Comparison of ENCODE assay signal across 1 cellular context in genomic region chr19:15550847-15551182, GRCh38.
TF ChIP-seq lines count a peak whose summit lies in the region.

No MANE protein-coding gene starts in this region.

TF ChIP-seq in GM23338, 12 proteins besides CTCF, POLR2A, EP300 and RAD21 (continued from another document):
- TF ChIP-seq, protein P1, sequence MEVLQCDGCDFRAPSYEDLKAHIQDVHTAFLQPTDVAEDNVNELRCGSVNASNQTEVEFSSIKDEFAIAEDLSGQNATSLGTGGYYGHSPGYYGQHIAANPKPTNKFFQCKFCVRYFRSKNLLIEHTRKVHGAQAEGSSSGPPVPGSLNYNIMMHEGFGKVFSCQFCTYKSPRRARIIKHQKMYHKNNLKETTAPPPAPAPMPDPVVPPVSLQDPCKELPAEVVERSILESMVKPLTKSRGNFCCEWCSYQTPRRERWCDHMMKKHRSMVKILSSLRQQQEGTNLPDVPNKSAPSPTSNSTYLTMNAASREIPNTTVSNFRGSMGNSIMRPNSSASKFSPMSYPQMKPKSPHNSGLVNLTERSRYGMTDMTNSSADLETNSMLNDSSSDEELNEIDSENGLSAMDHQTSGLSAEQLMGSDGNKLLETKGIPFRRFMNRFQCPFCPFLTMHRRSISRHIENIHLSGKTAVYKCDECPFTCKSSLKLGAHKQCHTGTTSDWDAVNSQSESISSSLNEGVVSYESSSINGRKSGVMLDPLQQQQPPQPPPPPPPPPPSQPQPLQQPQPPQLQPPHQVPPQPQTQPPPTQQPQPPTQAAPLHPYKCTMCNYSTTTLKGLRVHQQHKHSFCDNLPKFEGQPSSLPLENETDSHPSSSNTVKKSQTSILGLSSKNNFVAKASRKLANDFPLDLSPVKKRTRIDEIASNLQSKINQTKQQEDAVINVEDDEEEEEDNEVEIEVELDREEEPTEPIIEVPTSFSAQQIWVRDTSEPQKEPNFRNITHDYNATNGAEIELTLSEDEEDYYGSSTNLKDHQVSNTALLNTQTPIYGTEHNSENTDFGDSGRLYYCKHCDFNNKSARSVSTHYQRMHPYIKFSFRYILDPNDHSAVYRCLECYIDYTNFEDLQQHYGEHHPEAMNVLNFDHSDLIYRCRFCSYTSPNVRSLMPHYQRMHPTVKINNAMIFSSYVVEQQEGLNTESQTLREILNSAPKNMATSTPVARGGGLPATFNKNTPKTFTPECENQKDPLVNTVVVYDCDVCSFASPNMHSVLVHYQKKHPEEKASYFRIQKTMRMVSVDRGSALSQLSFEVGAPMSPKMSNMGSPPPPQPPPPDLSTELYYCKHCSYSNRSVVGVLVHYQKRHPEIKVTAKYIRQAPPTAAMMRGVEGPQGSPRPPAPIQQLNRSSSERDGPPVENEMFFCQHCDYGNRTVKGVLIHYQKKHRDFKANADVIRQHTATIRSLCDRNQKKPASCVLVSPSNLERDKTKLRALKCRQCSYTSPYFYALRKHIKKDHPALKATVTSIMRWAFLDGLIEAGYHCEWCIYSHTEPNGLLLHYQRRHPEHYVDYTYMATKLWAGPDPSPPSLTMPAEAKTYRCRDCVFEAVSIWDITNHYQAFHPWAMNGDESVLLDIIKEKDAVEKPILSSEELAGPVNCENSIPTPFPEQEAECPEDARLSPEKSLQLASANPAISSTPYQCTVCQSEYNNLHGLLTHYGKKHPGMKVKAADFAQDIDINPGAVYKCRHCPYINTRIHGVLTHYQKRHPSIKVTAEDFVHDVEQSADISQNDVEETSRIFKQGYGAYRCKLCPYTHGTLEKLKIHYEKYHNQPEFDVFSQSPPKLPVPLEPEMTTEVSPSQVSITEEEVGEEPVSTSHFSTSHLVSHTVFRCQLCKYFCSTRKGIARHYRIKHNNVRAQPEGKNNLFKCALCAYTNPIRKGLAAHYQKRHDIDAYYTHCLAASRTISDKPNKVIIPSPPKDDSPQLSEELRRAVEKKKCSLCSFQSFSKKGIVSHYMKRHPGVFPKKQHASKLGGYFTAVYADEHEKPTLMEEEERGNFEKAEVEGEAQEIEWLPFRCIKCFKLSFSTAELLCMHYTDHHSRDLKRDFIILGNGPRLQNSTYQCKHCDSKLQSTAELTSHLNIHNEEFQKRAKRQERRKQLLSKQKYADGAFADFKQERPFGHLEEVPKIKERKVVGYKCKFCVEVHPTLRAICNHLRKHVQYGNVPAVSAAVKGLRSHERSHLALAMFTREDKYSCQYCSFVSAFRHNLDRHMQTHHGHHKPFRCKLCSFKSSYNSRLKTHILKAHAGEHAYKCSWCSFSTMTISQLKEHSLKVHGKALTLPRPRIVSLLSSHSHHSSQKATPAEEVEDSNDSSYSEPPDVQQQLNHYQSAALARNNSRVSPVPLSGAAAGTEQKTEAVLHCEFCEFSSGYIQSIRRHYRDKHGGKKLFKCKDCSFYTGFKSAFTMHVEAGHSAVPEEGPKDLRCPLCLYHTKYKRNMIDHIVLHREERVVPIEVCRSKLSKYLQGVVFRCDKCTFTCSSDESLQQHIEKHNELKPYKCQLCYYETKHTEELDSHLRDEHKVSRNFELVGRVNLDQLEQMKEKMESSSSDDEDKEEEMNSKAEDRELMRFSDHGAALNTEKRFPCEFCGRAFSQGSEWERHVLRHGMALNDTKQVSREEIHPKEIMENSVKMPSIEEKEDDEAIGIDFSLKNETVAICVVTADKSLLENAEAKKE (CRISPR knock-in tag; IDR thresholded peaks at IDR 0.05): no peak
- no peak for TF ChIP-seq NANOG (IDR thresholded peaks at IDR 0.05; ENCODE audit: borderline replicate concordance)
- no peak for TF ChIP-seq ZNF331 (CRISPR knock-in tag; IDR thresholded peaks at IDR 0.05; ENCODE audit: low read depth)
- TF ChIP-seq POLR2AphosphoS5 (IDR thresholded peaks at IDR 0.05; ENCODE audit: low read depth): no peak
- TF ChIP-seq, protein P2, sequence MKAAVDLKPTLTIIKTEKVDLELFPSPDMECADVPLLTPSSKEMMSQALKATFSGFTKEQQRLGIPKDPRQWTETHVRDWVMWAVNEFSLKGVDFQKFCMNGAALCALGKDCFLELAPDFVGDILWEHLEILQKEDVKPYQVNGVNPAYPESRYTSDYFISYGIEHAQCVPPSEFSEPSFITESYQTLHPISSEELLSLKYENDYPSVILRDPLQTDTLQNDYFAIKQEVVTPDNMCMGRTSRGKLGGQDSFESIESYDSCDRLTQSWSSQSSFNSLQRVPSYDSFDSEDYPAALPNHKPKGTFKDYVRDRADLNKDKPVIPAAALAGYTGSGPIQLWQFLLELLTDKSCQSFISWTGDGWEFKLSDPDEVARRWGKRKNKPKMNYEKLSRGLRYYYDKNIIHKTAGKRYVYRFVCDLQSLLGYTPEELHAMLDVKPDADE (IDR thresholded peaks at IDR 0.05): no peak
- no peak for TF ChIP-seq CREB1 (CRISPR knock-in tag; IDR thresholded peaks at IDR 0.05; ENCODE audit: low read depth)
- TF ChIP-seq EZH2phosphoT487 (IDR thresholded peaks at IDR 0.05; ENCODE audit: unreplicated experiment): no peak
- TF ChIP-seq ZNF114 (CRISPR knock-in tag; IDR thresholded peaks at IDR 0.05): no peak
